ENCODE assay signal across 37 cellular contexts in genomic region chr19:6935069-6935468, GRCh38. TPM values are rescaled to one million over a fixed set of nuclear protein-coding genes. Genes with fewer than 3 reads are reported as not detected.
"Had no signal": no experiment of that assay in that cellular context is flagged by ENCODE, and none has a peak within 500 bp of the region (broad histone marks: within the 10 kb centered on the region; RNA-seq: fewer than 3 reads in every experiment).

No MANE protein-coding gene starts in this region.

- DNase-seq: Karpas-422, Kasumi-1, MG63, MM.1S, MV-4-11, NCI-H1048, NCI-H1092, NCI-H1092 treated with DMSO at 0.1 percent for 48 hours, NCI-H1105, NCI-H1105 treated with DMSO at 0.1 percent for 48 hours, NCI-H1417, NCI-H1417 treated with DMSO at 0.1 percent for 48 hours, NCI-H1436, NCI-H1436 treated with DMSO at 0.1 percent for 48 hours, NCI-H146, NCI-H1694, NCI-H1694 treated with DMSO at 0.1 percent for 48 hours, NCI-H187, NCI-H187 treated with DMSO at 0.1 percent for 48 hours, NCI-H1930, NCI-H2029, NCI-H2029 treated with DMSO at 0.1 percent for 48 hours, NCI-H2081, NCI-H2081 treated with DMSO at 0.1 percent for 48 hours, NCI-H2107, NCI-H2171, NCI-H2171 treated with DMSO at 0.1 percent for 48 hours, NCI-H2227 treated with DMSO at 0.1 percent for 48 hours, NCI-H226, NCI-H345, NCI-H446, NCI-H446 treated with DMSO at 0.1 percent for 48 hours, NCI-H510A, NCI-H510A treated with DMSO at 0.1 percent for 48 hours had no signal

- H3K27me3 ChIP-seq: MG63 had no signal

- H3K4me3 ChIP-seq: MG63 had no signal

RNA-seq across cellular contexts. Expression of gene ADGRE1, which starts 47.7 kb away (rescaled TPM):
- total RNA-seq: LHCN-M2, MCF 10A, NCI-H460 had no signal
